ENCODE assay signal across 21 cellular contexts in genomic region chr2:127598711-127599110, GRCh38. TPM values are rescaled to one million over a fixed set of nuclear protein-coding genes. Genes with fewer than 3 reads are reported as not detected.
"Had no signal": no experiment of that assay in that cellular context is flagged by ENCODE, and none has a peak within 500 bp of the region (broad histone marks: within the 10 kb centered on the region; RNA-seq: fewer than 3 reads in every experiment).

No MANE protein-coding gene starts in this region.

- H3K27ac ChIP-seq: body of pancreas, colonic mucosa, heart right ventricle, neural progenitor cell, parathyroid adenoma, sigmoid colon had no signal

- H3K9me3 ChIP-seq: body of pancreas, colonic mucosa, sigmoid colon had no signal

- H3K4me2 ChIP-seq: neural progenitor cell had no signal

- H3K79me2 ChIP-seq: parathyroid adenoma had no signal

- H3K36me3 ChIP-seq: heart right ventricle, neural progenitor cell, sigmoid colon had no signal

- H3K9ac ChIP-seq: neural progenitor cell, parathyroid adenoma had no signal

- H2AFZ ChIP-seq: neural progenitor cell, parathyroid adenoma had no signal

- DNase-seq: activated B cell treated with CpG ODN at 0.5 μM for 24 hours; activated CD4-positive, alpha-beta memory T cell treated with anti-CD3 and anti-CD28 coated beads for 36 hours; activated CD4-positive, alpha-beta T cell treated with anti-CD3 and anti-CD28 coated beads for 4 hours; activated T-cell treated with anti-CD3 and anti-CD28 coated beads for 4 hours; body of pancreas; caudate nucleus; colonic mucosa; endodermal cell; heart right ventricle; naive B cell; sigmoid colon; stimulated activated CD4-positive, alpha-beta T cell treated with anti-CD3 and anti-CD28 coated beads, Interleukin-12 subunit alpha, Interleukin-12 subunit beta, amount 100 ng/mL, for 4 hours; stimulated activated CD4-positive, alpha-beta T cell treated with anti-CD3 and anti-CD28 coated beads, Interleukin-1b, Interleukin-23, amount 100 ng/mL, for 48 hours; stimulated activated CD8-positive, alpha-beta memory T cell treated with anti-CD3 and anti-CD28 coated beads, Interleukin-4, amount 100 ng/mL, for 48 hours; stimulated activated naive CD4-positive, alpha-beta T cell had no signal

- H3K27me3 ChIP-seq: body of pancreas, colonic mucosa, heart right ventricle, neural progenitor cell, sigmoid colon had no signal

- H3K4me1 ChIP-seq: body of pancreas, colonic mucosa, heart right ventricle, neural progenitor cell, parathyroid adenoma, sigmoid colon had no signal

- H3K4me3 ChIP-seq: body of pancreas, colonic mucosa, heart right ventricle, neural progenitor cell, sigmoid colon had no signal

- ATAC-seq: body of pancreas, heart right ventricle had no signal

RNA-seq across cellular contexts. Expression of gene GPR17, which starts 47.2 kb away (rescaled TPM):
- total RNA-seq: activated B cell treated with CpG ODN at 0.5 μM for 24 hours; activated CD4-positive, alpha-beta memory T cell treated with anti-CD3 and anti-CD28 coated beads for 36 hours; activated T-helper 1 cell treated with anti-CD3 and anti-CD28 coated beads, Interleukin-12 subunit alpha, Interleukin-12 subunit beta, Interleukin-2, Interleukin-4 antibody, amounts not matched to agents 30 ng/mL and 10 ng/mL and 1 ng/mL, durations not matched to agents 14 hours and 24 hours and 36 hours; epithelial cell of proximal tubule; mononuclear cell; ureter had no signal
